8 cellular contexts compared by ENCODE assay signal in genomic region chr13:49649244-49649962, GRCh38. TPM values are rescaled to one million over a fixed set of nuclear protein-coding genes. Genes with fewer than 3 reads are reported as not detected.
DNase-seq lines count a peak whose midpoint lies in the region; ATAC-seq, FAIRE-seq and TF ChIP-seq lines count a peak whose summit lies in the region.

No MANE protein-coding gene starts in this region.

- no peaks in the 10 kb centered on the region for H3K79me2 ChIP-seq in keratinocyte (ENCODE audit: control insufficient read depth, insufficient read depth, low read length)

- no peaks in the 10 kb centered on the region for H3K9me3 ChIP-seq in keratinocyte (ENCODE audit: control insufficient read depth, low read depth, low read length)

- peak; percentile 61 for DNase-seq in HT-29 (ENCODE audit: low spot score)
- DNase-seq in amniotic epithelial cell (ENCODE audit: low read depth), result peak; percentile 65
- DNase-seq in keratinocyte (ENCODE audit: low read depth, low spot score), result peak; percentile 15
- no peak for DNase-seq in cortex of kidney (lab: John Stamatoyannopoulos, UW)
- DNase-seq in T1000 (lab: John Stamatoyannopoulos, UW), result no peak

- dilution Hi-C loops in keratinocyte (cut with MboI; ENCODE audit: extremely low pct_ligation_motif_present, low sequenced_read_pairs), result no loop called here

- H3K27me3 ChIP-seq in keratinocyte (ENCODE audit: control insufficient read depth, extremely low read depth, insufficient read depth, low read length), result no peaks in the 10 kb centered on the region

- peak; percentile 35 for FAIRE-seq in A204.1 (lab: Jason Lieb, UNC)
- FAIRE-seq in keratinocyte (lab: Jason Lieb, UNC), result peak; percentile 62

- H3K9ac ChIP-seq in keratinocyte (ENCODE audit: control insufficient read depth, extremely low read depth, insufficient read depth, low read length), result no peak overlapping the region

- no peak overlapping the region for H3K4me3 ChIP-seq in keratinocyte (ENCODE audit: control insufficient read depth in 2 of 3, extremely low read depth in 1 of 3, insufficient read depth in 2 of 3, low read depth in 1 of 3, low read length in 3 of 3)

- H4K20me1 ChIP-seq in keratinocyte (ENCODE audit: control insufficient read depth, extremely low read depth, insufficient read depth, low read length), result no peaks in the 10 kb centered on the region

- no peaks in the 10 kb centered on the region for H3K36me3 ChIP-seq in keratinocyte (ENCODE audit: control insufficient read depth in 2 of 2, extremely low read depth in 1 of 2, insufficient read depth in 2 of 2, low read length in 2 of 2)

- no peaks in the 10 kb centered on the region for H3K4me1 ChIP-seq in keratinocyte (ENCODE audit: control insufficient read depth, extremely low read depth, insufficient read depth, low read length)

- no peak overlapping the region for H3K27ac ChIP-seq in keratinocyte (ENCODE audit: control insufficient read depth, insufficient read depth, low read length)

- no peaks in the 10 kb centered on the region for H3K9me1 ChIP-seq in keratinocyte (ENCODE audit: control insufficient read depth, extremely low read depth, insufficient read depth, low read length)

- no peak overlapping the region for H2AFZ ChIP-seq in keratinocyte (ENCODE audit: control insufficient read depth, low read length)

- TF ChIP-seq CTCF in keratinocyte (optimal IDR thresholded peaks at IDR 0.05 in 1 of 3, IDR thresholded peaks at IDR 0.05 in 1 of 3, conservative IDR thresholded peaks at IDR 0.05 in 1 of 3; ENCODE audit: extremely low read depth in 1 of 3, insufficient read depth in 2 of 3, low read length in 3 of 3), result peak; percentile 31 to 36 (median 33)

- ATAC-seq in HG03342 (IDR thresholded peaks at IDR 0.05; ENCODE audit: unreplicated experiment), result no peak
- no peak for ATAC-seq in GM21619 (IDR thresholded peaks at IDR 0.05; ENCODE audit: unreplicated experiment)

- no peak overlapping the region for H3K4me2 ChIP-seq in keratinocyte (ENCODE audit: control insufficient read depth, extremely low read depth, insufficient read depth, low read depth, low read length)

RNA-seq across cellular contexts. Expression of gene ARL11, which starts 21.1 kb away (rescaled TPM):
- 0.10 and 0.38 TPM in 2 replicates for total RNA-seq in HT-29 (2014; rRNA removed; shearing (Covaris generic))
- polyA plus RNA-seq in keratinocyte, result 0.49 to 0.58 TPM (median 0.55 TPM) in 3 replicates
- polyA plus RNA-seq in keratinocyte (2011; ENCODE audit: low read depth), result 0.39 TPM
- 0.29 and 0.36 TPM in 2 replicates for polyA plus RNA-seq in keratinocyte (2011; cell fraction: cytosol; rRNA removed)
- 0.33 and 0.39 TPM in 2 replicates for polyA plus RNA-seq in keratinocyte (2011; cell fraction: nucleus; rRNA removed)
- 0.14 and 0.34 TPM in 2 replicates for polyA plus RNA-seq in keratinocyte (2012; ENCODE audit: low replicate concordance)
- 0.26 to 0.33 TPM (median 0.29 TPM) in 3 replicates for polyA minus RNA-seq in keratinocyte
- 0.58 TPM for polyA minus RNA-seq in keratinocyte (2011; cell fraction: cytosol; rRNA and poly(A)+ RNA removed)
- polyA minus RNA-seq in keratinocyte (2011; cell fraction: nucleus; rRNA and poly(A)+ RNA removed), result 0.11 and 0.16 TPM in 2 replicates

RNA-seq across cellular contexts. Expression of gene EBPL, which starts 41.9 kb away (rescaled TPM):
- total RNA-seq in HT-29 (2014; rRNA removed; shearing (Covaris generic)), result 129 and 178 TPM in 2 replicates
- polyA plus RNA-seq in keratinocyte, result 83.7 to 107 TPM (median 84.2 TPM) in 3 replicates
- polyA plus RNA-seq in keratinocyte (2011; ENCODE audit: low read depth), result 21.5 TPM
- 79.8 and 101 TPM in 2 replicates for polyA plus RNA-seq in keratinocyte (2011; cell fraction: cytosol; rRNA removed)
- polyA plus RNA-seq in keratinocyte (2011; cell fraction: nucleus; rRNA removed), result 44.6 and 67.3 TPM in 2 replicates
- polyA plus RNA-seq in keratinocyte (2012; ENCODE audit: low replicate concordance), result 57.2 and 68.2 TPM in 2 replicates
- polyA minus RNA-seq in keratinocyte, result 8.6 to 46.6 TPM (median 43.1 TPM) in 3 replicates
- polyA minus RNA-seq in keratinocyte (2011; cell fraction: cytosol; rRNA and poly(A)+ RNA removed), result 51.8 TPM
- polyA minus RNA-seq in keratinocyte (2011; cell fraction: nucleus; rRNA and poly(A)+ RNA removed), result 12.6 and 15.4 TPM in 2 replicates

Comparison
In these comparisons a context has a peak if more than half of its experiments do, and no peak if none do; other contexts are left out.
1. DNase-seq: peak in HT-29 (single experiment), amniotic epithelial cell (single experiment) and keratinocyte (single experiment); none in cortex of kidney (single experiment) and T1000 (single experiment).